25 cellular contexts compared by ENCODE assay signal in the genomic region with DNA sequence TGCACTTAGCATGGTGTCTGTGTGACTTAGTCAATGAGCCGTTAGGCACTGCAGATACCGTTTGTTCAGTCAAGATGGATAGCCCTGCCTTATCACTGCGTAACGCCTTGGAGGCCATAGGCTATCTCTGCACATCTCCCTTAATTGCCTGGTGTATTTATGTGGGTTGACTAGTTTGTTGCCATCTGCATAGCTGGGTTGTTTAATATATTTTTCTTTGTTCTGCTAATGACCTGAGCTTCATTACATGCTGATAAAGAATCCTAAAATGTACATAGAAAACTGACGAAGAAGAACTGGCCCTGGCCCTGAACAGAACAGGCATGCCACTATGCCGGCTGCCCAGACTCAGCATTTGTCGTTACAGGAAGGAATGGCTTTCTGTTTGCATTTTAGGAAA.
A peak's percentile ranks its signal among the peaks of the same experiment; 100 is the strongest.
DNase-seq lines count a peak whose midpoint lies in the region; ATAC-seq and TF ChIP-seq lines count a peak whose summit lies in the region.
"Had no signal": no experiment of that assay in that cellular context is flagged by ENCODE, and none has a peak within 500 bp of the region (broad histone marks: within the 10 kb centered on the region; RNA-seq: fewer than 3 reads in every experiment).

No MANE protein-coding gene starts in this region.

- H3K4me1 Mint-ChIP-seq in chondrocyte (ENCODE audit: low read depth): peaks cover 43% of the 10 kb centered on the region
- peaks cover 28 to 35% of the 10 kb centered on the region in 2 donors for H3K4me1 Mint-ChIP-seq in natural killer cell
- peaks cover 40% of the 10 kb centered on the region for H3K4me1 Mint-ChIP-seq in nephron progenitor cell
- H3K4me1 Mint-ChIP-seq: naive B cell; stimulated activated memory B cell treated with anti-CD40 and anti-IgM and Interleukin-4, amounts not matched to agents 10 μg/mL and 1 μg/mL and 100 μg/mL, for 72 hours; T-helper 17 cell had no signal

- ATAC-seq in DND-41 (ENCODE audit: insufficient read depth, low read depth) (no peak), natural killer cell (no peak)
- ATAC-seq: stimulated activated memory B cell treated with anti-CD40 and anti-IgM and Interleukin-4, amounts not matched to agents 10 μg/mL and 1 μg/mL and 100 μg/mL, for 72 hours; T-helper 17 cell had no signal

- peak overlapping the region; percentile 80 for H3K27ac Mint-ChIP-seq in chondrocyte (ENCODE audit: unreplicated experiment)
- H3K27ac Mint-ChIP-seq in natural killer cell: peak overlapping the region in 1 of 2 donors; percentile 81
- H3K27ac Mint-ChIP-seq in nephron progenitor cell: no peak overlapping the region
- H3K27ac Mint-ChIP-seq: activated CD4-positive, alpha-beta memory T cell treated with anti-CD3 and anti-CD28 coated beads for 36 hours; naive B cell; stimulated activated memory B cell treated with anti-CD40 and anti-IgM and Interleukin-4, amounts not matched to agents 10 μg/mL and 1 μg/mL and 100 μg/mL, for 72 hours; T-helper 17 cell had no signal

- no peaks in the 10 kb centered on the region for H3K79me2 ChIP-seq in DND-41 (ENCODE audit: insufficient read depth, low read length)

- no peaks in the 10 kb centered on the region for H3K9me3 Mint-ChIP-seq in chondrocyte (ENCODE audit: low read depth)
- no peaks in the 10 kb centered on the region for H3K9me3 Mint-ChIP-seq in natural killer cell
- H3K9me3 Mint-ChIP-seq in nephron progenitor cell: no peaks in the 10 kb centered on the region
- H3K9me3 Mint-ChIP-seq: activated CD4-positive, alpha-beta memory T cell treated with anti-CD3 and anti-CD28 coated beads for 36 hours had no signal

- H3K4me3 Mint-ChIP-seq in chondrocyte (ENCODE audit: unreplicated experiment) (no peak overlapping the region), natural killer cell (peak overlapping the region; percentile 73), nephron progenitor cell (no peak overlapping the region)
- H3K4me3 Mint-ChIP-seq: activated CD4-positive, alpha-beta memory T cell treated with anti-CD3 and anti-CD28 coated beads for 36 hours; naive B cell; stimulated activated memory B cell treated with anti-CD40 and anti-IgM and Interleukin-4, amounts not matched to agents 10 μg/mL and 1 μg/mL and 100 μg/mL, for 72 hours; T-helper 17 cell had no signal

- DNase-seq in DND-41 (no peak), chondrocyte (ENCODE audit: low spot score) (no peak), natural killer cell (no peak), nephron progenitor cell (no peak), iPS-NIHi11 (ENCODE audit: low spot score) (no peak), SKM-1 (lab: John Stamatoyannopoulos, UW; ENCODE audit: unreplicated experiment) (no peak), DMS153 (lab: John Stamatoyannopoulos, UW) (no peak)
- DNase-seq: activated CD4-positive, alpha-beta memory T cell treated with anti-CD3 and anti-CD28 coated beads for 36 hours; activated CD4-positive, CD25-positive, alpha-beta regulatory T cell treated with anti-CD3 and anti-CD28 coated beads, Interleukin-2, amount 50 U/mL, for 72 hours; activated CD8-positive, alpha-beta memory T cell treated with anti-CD3 and anti-CD28 coated beads, Interleukin-2, amount 50 U/mL, for 4 hours; activated naive CD4-positive, alpha-beta T cell treated with Interleukin-2 at 50 U/mL for 16 hours; amygdala; COR-L47; left ventricle myocardium superior; naive B cell; NCI-H1694; nucleus accumbens; sigmoid colon; substantia nigra; T-helper 17 cell had no signal

- H3K36me3 Mint-ChIP-seq in chondrocyte (ENCODE audit: low read depth): no peaks in the 10 kb centered on the region
- H3K36me3 Mint-ChIP-seq in natural killer cell: no peaks in the 10 kb centered on the region
- H3K36me3 Mint-ChIP-seq in nephron progenitor cell (ENCODE audit: low read depth): no peaks in the 10 kb centered on the region
- H3K36me3 Mint-ChIP-seq: activated CD4-positive, alpha-beta memory T cell treated with anti-CD3 and anti-CD28 coated beads for 36 hours; naive B cell; stimulated activated memory B cell treated with anti-CD40 and anti-IgM and Interleukin-4, amounts not matched to agents 10 μg/mL and 1 μg/mL and 100 μg/mL, for 72 hours had no signal

- intact Hi-C loops in natural killer cell (cut with micrococcal nuclease): loop anchor here (1.0 kb wide), 1 partner anchor 16 kb away; no protein-coding TSS in a partner anchor

- no peak overlapping the region for H3K4me3 ChIP-seq in DND-41 (ENCODE audit: low read depth in 1 of 2, low read length in 2 of 2)
- H3K4me3 ChIP-seq: BLaER1, breast epithelium, HAP-1, sigmoid colon had no signal

- no peak for TF ChIP-seq CTCF in DND-41 (IDR thresholded peaks at IDR 0.05; ENCODE audit: borderline replicate concordance, extremely low read depth, low read length, poor library complexity, severe bottlenecking)
- TF ChIP-seq CTCF in chondrocyte (IDR thresholded peaks at IDR 0.05): no peak
- no peak for TF ChIP-seq CTCF in natural killer cell (IDR thresholded peaks at IDR 0.05)
- no peak for TF ChIP-seq CTCF in nephron progenitor cell (IDR thresholded peaks at IDR 0.05)

- H3K27me3 Mint-ChIP-seq in chondrocyte (ENCODE audit: low read depth) (no peaks in the 10 kb centered on the region), natural killer cell (ENCODE audit: low read depth in 2 of 2) (peaks cover 11 to 19% of the 10 kb centered on the region in 2 donors), nephron progenitor cell (ENCODE audit: low read depth, poor library complexity) (peaks cover 2% of the 10 kb centered on the region)
- H3K27me3 Mint-ChIP-seq: stimulated activated memory B cell treated with anti-CD40 and anti-IgM and Interleukin-4, amounts not matched to agents 10 μg/mL and 1 μg/mL and 100 μg/mL, for 72 hours had no signal

- H3K9ac ChIP-seq in DND-41 (ENCODE audit: low read depth, low read length): no peak overlapping the region
- H3K9ac ChIP-seq: BLaER1 had no signal

- H3K27me3 ChIP-seq in DND-41 (ENCODE audit: insufficient read depth, low read length, poor library complexity): no peaks in the 10 kb centered on the region
- H3K27me3 ChIP-seq: BLaER1, breast epithelium, sigmoid colon had no signal

- H3K36me3 ChIP-seq in DND-41 (ENCODE audit: insufficient read depth, low read length) (no peaks in the 10 kb centered on the region), KOPT-K1 (ENCODE audit: insufficient read depth, low read length) (no peaks in the 10 kb centered on the region)
- H3K36me3 ChIP-seq: BLaER1, breast epithelium, HAP-1, sigmoid colon had no signal

- peak overlapping the region; percentile 70; the same call in 1 of the 2 replicates for H3K27ac ChIP-seq in DND-41 (ENCODE audit: low read length)
- H3K27ac ChIP-seq in KOPT-K1 (ENCODE audit: low read depth, low read length, poor library complexity, severe bottlenecking): peak overlapping the region; percentile 71
- H3K27ac ChIP-seq: BLaER1, breast epithelium, sigmoid colon had no signal

- H4K20me1 ChIP-seq in DND-41 (ENCODE audit: insufficient read depth, low read length): no peaks in the 10 kb centered on the region
- H4K20me1 ChIP-seq: BLaER1 had no signal

- H3K9me3 ChIP-seq in DND-41 (ENCODE audit: insufficient read depth, low read length, severe bottlenecking) (no peaks in the 10 kb centered on the region), KOPT-K1 (ENCODE audit: insufficient read depth, low read length, poor library complexity, severe bottlenecking) (no peaks in the 10 kb centered on the region)
- H3K9me3 ChIP-seq: BLaER1, breast epithelium, HAP-1, sigmoid colon had no signal

- H3K4me2 ChIP-seq in DND-41 (ENCODE audit: insufficient read depth, low read length): no peak overlapping the region

- no peak overlapping the region for H2AFZ ChIP-seq in DND-41 (ENCODE audit: low read depth, low read length)

- peaks cover 18% of the 10 kb centered on the region for H3K4me1 ChIP-seq in DND-41 (ENCODE audit: insufficient read depth, low read length)
- H3K4me1 ChIP-seq: breast epithelium, HAP-1, sigmoid colon had no signal
